In genomic region chr10:75995041-75995430, GRCh38 we compare ENCODE assay signal across 25 cellular contexts.
"Had no signal": no experiment of that assay in that cellular context is flagged by ENCODE, and none has a peak within 500 bp of the region (broad histone marks: within the 10 kb centered on the region; RNA-seq: fewer than 3 reads in every experiment).

No MANE protein-coding gene starts in this region.

- ATAC-seq: right cardiac atrium; right lobe of liver; stimulated activated effector memory CD8-positive, alpha-beta T cell treated with anti-CD3 and anti-CD28 coated beads, Interleukin-12 subunit alpha, Interleukin-12 subunit beta, amount 100 ng/mL, for 72 hours; stimulated activated naive B cell treated with anti-CD40 and anti-IgM and Interleukin-4, amounts not matched to agents 10 μg/mL and 1 μg/mL and 100 μg/mL, for 72 hours had no signal

- H3K36me3 ChIP-seq: neural progenitor cell, ovary, right lobe of liver, sigmoid colon, stomach, thoracic aorta, thyroid gland, tibial nerve, upper lobe of left lung, vagina had no signal

- H3K27me3 ChIP-seq: neural progenitor cell, ovary, right lobe of liver, sigmoid colon, stomach, thyroid gland, tibial nerve, upper lobe of left lung, vagina had no signal

- H3K79me2 ChIP-seq: parathyroid adenoma had no signal

- FAIRE-seq: small intestine, urothelium cell line had no signal

- H3K4me3 ChIP-seq: neural progenitor cell, ovary, psoas muscle, right lobe of liver, sigmoid colon, stomach, thoracic aorta, thyroid gland, tibial nerve, upper lobe of left lung, vagina had no signal

- H3K4me1 ChIP-seq: neural progenitor cell, parathyroid adenoma, right lobe of liver, sigmoid colon, thyroid gland, tibial nerve, upper lobe of left lung, vagina had no signal

- H3K4me2 ChIP-seq: neural progenitor cell had no signal

- H2AFZ ChIP-seq: neural progenitor cell, parathyroid adenoma had no signal

- DNase-seq: nephron progenitor cell; occipital lobe; ovary; posterior cingulate gyrus; psoas muscle; right cardiac atrium; right lobe of liver; sigmoid colon; small intestine; stimulated activated CD4-positive, alpha-beta T cell treated with anti-CD3 and anti-CD28 coated beads, Interleukin-15, amount 100 ng/mL, for 24 hours; stimulated activated CD4-positive, alpha-beta T cell treated with anti-CD3 and anti-CD28 coated beads, Interleukin-2, amount 100 ng/mL, for 24 hours; stimulated activated CD4-positive, alpha-beta T cell treated with anti-CD3 and anti-CD28 coated beads, Interleukin-2, amount 100 ng/mL, for 48 hours; stimulated activated CD4-positive, alpha-beta T cell treated with anti-CD3 and anti-CD28 coated beads, Interleukin-4, amount 100 ng/mL, for 24 hours; stimulated activated naive B cell treated with anti-CD40 and anti-IgM and Interleukin-4, amounts not matched to agents 10 μg/mL and 1 μg/mL and 100 μg/mL, for 72 hours; stimulated activated naive CD4-positive, alpha-beta T cell treated with Interleukin-2 at 50 U/mL for 16 hours; stomach; thyroid gland; upper lobe of left lung had no signal

- H3K27ac ChIP-seq: neural progenitor cell, ovary, parathyroid adenoma, psoas muscle, right lobe of liver, sigmoid colon, stomach, thoracic aorta, thyroid gland, tibial nerve, upper lobe of left lung, vagina had no signal

- H3K9ac ChIP-seq: neural progenitor cell, parathyroid adenoma had no signal

- H3K9me3 ChIP-seq: ovary, psoas muscle, right lobe of liver, sigmoid colon, stomach, thoracic aorta, thyroid gland, tibial nerve, upper lobe of left lung, vagina had no signal
